In the genomic region with DNA sequence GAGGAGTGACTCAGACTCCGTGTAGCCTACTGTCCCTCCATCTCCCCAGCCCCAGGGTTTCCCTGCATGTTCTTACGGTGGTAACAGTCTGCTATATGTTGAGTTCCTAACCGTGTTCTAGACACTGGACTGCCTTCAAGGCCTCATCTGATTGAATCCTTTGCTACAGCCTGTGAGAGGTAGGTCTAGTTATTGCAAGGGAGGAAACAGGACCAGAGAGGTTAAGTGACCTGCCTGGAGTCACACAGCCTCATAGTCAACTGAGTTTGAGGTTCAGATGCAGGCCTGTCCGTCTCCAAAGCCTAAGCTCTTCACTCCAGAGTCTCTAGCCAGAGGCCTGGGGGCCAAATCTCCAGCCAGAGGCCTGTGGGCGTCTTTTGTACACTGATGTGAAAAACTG, we compare ENCODE assay signal across 1 cellular context.
TF ChIP-seq lines count a peak whose summit lies in the region.

No MANE protein-coding gene starts in this region.

TF ChIP-seq in H1, 55 proteins besides CTCF, POLR2A, EP300 and RAD21:
- TF ChIP-seq KDM1A (IDR thresholded peaks at IDR 0.05; ENCODE audit: borderline replicate concordance, low read length): peak; percentile 49; the same call in 1 of the 2 replicates
- no peak for TF ChIP-seq FOSL1 (IDR thresholded peaks at IDR 0.05; ENCODE audit: insufficient read depth, low read depth, low read length)
